In the genomic region with DNA sequence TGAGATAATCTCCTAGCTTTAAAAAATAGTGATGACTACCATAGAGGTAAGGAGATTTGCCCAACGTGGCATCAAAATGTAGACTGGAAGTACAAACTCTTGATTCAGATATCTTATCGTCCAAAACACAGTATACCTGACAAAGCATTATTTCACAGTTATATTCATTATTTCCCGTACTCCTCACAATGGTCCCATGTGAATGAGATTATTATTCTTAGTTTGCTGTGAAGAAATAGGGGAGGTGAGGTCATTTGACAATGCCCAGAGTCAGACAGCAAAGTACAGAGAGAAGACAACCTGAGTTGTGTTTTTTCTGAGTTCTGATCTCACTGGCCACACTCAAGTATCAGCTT, we compare ENCODE assay signal across 1 cellular context.
TF ChIP-seq lines count a peak whose summit lies in the region.

No MANE protein-coding gene starts in this region.

TF ChIP-seq in K562, 482 proteins besides CTCF, POLR2A, EP300 and RAD21 (continued from another document):
- TF ChIP-seq ZBTB5 (IDR thresholded peaks at IDR 0.05) (no peak), POLR3A (IDR thresholded peaks at IDR 0.05; ENCODE audit: borderline replicate concordance, extremely low read depth, insufficient read depth, insufficient read length) (no peak)
